In the genomic region with DNA sequence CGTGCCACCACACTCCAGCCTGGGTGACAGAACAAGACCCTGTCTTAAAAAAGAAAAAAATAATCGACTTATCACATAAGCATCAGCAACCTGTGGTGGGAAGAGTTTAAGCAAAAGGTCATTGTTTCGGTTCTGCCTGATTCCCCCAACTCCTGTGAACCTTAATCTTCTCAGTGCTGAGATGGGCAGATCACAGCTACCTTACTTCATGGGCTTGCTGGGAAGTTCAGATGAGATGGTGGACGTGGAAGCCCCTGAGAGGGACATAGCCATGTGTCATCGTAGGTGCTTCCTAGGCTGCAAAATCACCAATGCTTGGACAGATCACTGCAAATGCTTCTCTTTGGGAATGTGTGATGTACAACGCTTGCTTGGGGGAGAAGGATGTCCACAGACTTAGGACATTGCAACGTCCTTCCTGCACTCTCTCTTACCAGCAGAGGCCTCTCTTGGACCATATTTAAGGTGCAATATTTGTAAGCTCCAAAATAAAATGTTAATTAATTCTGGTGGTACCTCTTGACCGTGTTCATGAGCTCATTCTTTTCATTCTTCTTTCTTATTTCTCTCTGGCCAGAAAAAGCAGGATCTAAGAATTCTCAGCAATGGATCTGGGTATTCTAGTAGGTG, we compare ENCODE assay signal across 11 cellular contexts. TPM values are rescaled to one million over a fixed set of nuclear protein-coding genes. Genes with fewer than 3 reads are reported as not detected.
DNase-seq lines count a peak whose midpoint lies in the region; ATAC-seq and TF ChIP-seq lines count a peak whose summit lies in the region.
"Had no signal": no experiment of that assay in that cellular context is flagged by ENCODE, and none has a peak within 500 bp of the region (broad histone marks: within the 10 kb centered on the region; RNA-seq: fewer than 3 reads in every experiment).

No MANE protein-coding gene starts in this region.

- H3K36me3 ChIP-seq in body of pancreas (replicated peaks in 1 of 2; ENCODE audit: insufficient read depth in 1 of 2, low read depth in 2 of 2) (no peaks in the 10 kb centered on the region), lower lobe of right lung (no peaks in the 10 kb centered on the region)

- ATAC-seq in body of pancreas, result no peak
- ATAC-seq in lower lobe of right lung, result no peak
- no peak for ATAC-seq in GM18867 (IDR thresholded peaks at IDR 0.05; ENCODE audit: unreplicated experiment)

- TF ChIP-seq CTCF in body of pancreas (IDR thresholded peaks at IDR 0.05), result peak in 4 of 7 experiments; percentile 17 to 25 (median 22)
- peak; percentile 29 for TF ChIP-seq CTCF in lower lobe of right lung (IDR thresholded peaks at IDR 0.05)

- TF ChIP-seq POLR2A in body of pancreas (IDR thresholded peaks at IDR 0.05), result no peak

- H3K4me1 ChIP-seq in body of pancreas (no peaks in the 10 kb centered on the region), lower lobe of right lung (no peaks in the 10 kb centered on the region)

- DNase-seq in DMS114 treated with DMSO at 0.1 percent for 48 hours (lab: John Stamatoyannopoulos, UW; ENCODE audit: unreplicated experiment), result peak; percentile 64
- DNase-seq in body of pancreas, result no peak
- DNase-seq in lower lobe of right lung, result no peak
- no peak for DNase-seq in stimulated activated CD4-positive, alpha-beta T cell treated with anti-CD3 and anti-CD28 coated beads, Interleukin-2, amount 100 ng/mL, for 48 hours
- DNase-seq in UCSD-AML1 (lab: John Stamatoyannopoulos, UW; ENCODE audit: unreplicated experiment), result no peak
- no peak for DNase-seq in NCI-H2171 treated with DMSO at 0.1 percent for 48 hours (lab: John Stamatoyannopoulos, UW)
- DNase-seq: cortex of kidney, NCI-H774 had no signal

- TF ChIP-seq RAD21 in Ishikawa (IDR thresholded peaks at IDR 0.05; ENCODE audit: low read depth), result peak; percentile 40; the same call in 1 of the 2 replicates

- no peak overlapping the region for H3K27ac ChIP-seq in body of pancreas
- no peak overlapping the region for H3K27ac ChIP-seq in lower lobe of right lung

- H3K9me3 ChIP-seq in body of pancreas, result no peaks in the 10 kb centered on the region
- H3K9me3 ChIP-seq in lower lobe of right lung, result no peaks in the 10 kb centered on the region

- H3K27me3 ChIP-seq in body of pancreas (no peaks in the 10 kb centered on the region), lower lobe of right lung (ENCODE audit: low read depth) (peaks cover 15% of the 10 kb centered on the region)

- intact Hi-C loops in body of pancreas (cut with DNase I), result no loop called here
- intact Hi-C loops in lower lobe of right lung (cut with DNase I), result no loop called here

- whole genome bisulfite sequencing in body of pancreas, 2 donors, result 30 to 37% methylated on average over 8 of the region's 8 CpGs

- no peak for TF ChIP-seq EP300 in Ishikawa (IDR thresholded peaks at IDR 0.05; ENCODE audit: borderline replicate concordance)

- H3K4me3 ChIP-seq in body of pancreas, result no peak overlapping the region
- H3K4me3 ChIP-seq in lower lobe of right lung, result no peak overlapping the region

TF ChIP-seq in Ishikawa, 13 proteins besides CTCF, POLR2A, EP300 and RAD21:
- TF ChIP-seq MAX (IDR thresholded peaks at IDR 0.05) (no peak), EGR1 (IDR thresholded peaks at IDR 0.05) (no peak), ZBTB7A (IDR thresholded peaks at IDR 0.05; ENCODE audit: low read depth) (no peak), NFIC (IDR thresholded peaks at IDR 0.05) (no peak), YY1 (IDR thresholded peaks at IDR 0.05; ENCODE audit: low read depth) (no peak), TCF12 (IDR thresholded peaks at IDR 0.05; ENCODE audit: low read depth) (no peak), CEBPB (IDR thresholded peaks at IDR 0.05) (no peak), TEAD4 (IDR thresholded peaks at IDR 0.05) (no peak), FOXM1 (IDR thresholded peaks at IDR 0.05; ENCODE audit: borderline replicate concordance, low read depth) (no peak), CREB1 (IDR thresholded peaks at IDR 0.05; ENCODE audit: low read depth) (no peak), TAF1 (IDR thresholded peaks at IDR 0.05; ENCODE audit: low read depth) (no peak)
- TF ChIP-seq, protein P1, sequence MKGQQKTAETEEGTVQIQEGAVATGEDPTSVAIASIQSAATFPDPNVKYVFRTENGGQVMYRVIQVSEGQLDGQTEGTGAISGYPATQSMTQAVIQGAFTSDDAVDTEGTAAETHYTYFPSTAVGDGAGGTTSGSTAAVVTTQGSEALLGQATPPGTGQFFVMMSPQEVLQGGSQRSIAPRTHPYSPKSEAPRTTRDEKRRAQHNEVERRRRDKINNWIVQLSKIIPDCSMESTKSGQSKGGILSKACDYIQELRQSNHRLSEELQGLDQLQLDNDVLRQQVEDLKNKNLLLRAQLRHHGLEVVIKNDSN (IDR thresholded peaks at IDR 0.05), result no peak
- TF ChIP-seq, protein P2, sequence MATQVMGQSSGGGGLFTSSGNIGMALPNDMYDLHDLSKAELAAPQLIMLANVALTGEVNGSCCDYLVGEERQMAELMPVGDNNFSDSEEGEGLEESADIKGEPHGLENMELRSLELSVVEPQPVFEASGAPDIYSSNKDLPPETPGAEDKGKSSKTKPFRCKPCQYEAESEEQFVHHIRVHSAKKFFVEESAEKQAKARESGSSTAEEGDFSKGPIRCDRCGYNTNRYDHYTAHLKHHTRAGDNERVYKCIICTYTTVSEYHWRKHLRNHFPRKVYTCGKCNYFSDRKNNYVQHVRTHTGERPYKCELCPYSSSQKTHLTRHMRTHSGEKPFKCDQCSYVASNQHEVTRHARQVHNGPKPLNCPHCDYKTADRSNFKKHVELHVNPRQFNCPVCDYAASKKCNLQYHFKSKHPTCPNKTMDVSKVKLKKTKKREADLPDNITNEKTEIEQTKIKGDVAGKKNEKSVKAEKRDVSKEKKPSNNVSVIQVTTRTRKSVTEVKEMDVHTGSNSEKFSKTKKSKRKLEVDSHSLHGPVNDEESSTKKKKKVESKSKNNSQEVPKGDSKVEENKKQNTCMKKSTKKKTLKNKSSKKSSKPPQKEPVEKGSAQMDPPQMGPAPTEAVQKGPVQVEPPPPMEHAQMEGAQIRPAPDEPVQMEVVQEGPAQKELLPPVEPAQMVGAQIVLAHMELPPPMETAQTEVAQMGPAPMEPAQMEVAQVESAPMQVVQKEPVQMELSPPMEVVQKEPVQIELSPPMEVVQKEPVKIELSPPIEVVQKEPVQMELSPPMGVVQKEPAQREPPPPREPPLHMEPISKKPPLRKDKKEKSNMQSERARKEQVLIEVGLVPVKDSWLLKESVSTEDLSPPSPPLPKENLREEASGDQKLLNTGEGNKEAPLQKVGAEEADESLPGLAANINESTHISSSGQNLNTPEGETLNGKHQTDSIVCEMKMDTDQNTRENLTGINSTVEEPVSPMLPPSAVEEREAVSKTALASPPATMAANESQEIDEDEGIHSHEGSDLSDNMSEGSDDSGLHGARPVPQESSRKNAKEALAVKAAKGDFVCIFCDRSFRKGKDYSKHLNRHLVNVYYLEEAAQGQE (IDR thresholded peaks at IDR 0.05; ENCODE audit: low read depth), result no peak

RNA-seq across cellular contexts. Expression of gene GJD4, which starts 8.6 kb away (rescaled TPM):
- total RNA-seq in body of pancreas (not detected), lower lobe of right lung (not detected)
- total RNA-seq: urinary bladder had no signal

RNA-seq across cellular contexts. Expression of gene FZD8, which starts 28.4 kb away (rescaled TPM):
- total RNA-seq in body of pancreas (10 to 100 TPM in 1 of 2 donors, 1 to 10 TPM in 1; 4.7 to 12.9 TPM), lower lobe of right lung (13.3 TPM)
